1 cellular context compared by ENCODE assay signal in the genomic region with DNA sequence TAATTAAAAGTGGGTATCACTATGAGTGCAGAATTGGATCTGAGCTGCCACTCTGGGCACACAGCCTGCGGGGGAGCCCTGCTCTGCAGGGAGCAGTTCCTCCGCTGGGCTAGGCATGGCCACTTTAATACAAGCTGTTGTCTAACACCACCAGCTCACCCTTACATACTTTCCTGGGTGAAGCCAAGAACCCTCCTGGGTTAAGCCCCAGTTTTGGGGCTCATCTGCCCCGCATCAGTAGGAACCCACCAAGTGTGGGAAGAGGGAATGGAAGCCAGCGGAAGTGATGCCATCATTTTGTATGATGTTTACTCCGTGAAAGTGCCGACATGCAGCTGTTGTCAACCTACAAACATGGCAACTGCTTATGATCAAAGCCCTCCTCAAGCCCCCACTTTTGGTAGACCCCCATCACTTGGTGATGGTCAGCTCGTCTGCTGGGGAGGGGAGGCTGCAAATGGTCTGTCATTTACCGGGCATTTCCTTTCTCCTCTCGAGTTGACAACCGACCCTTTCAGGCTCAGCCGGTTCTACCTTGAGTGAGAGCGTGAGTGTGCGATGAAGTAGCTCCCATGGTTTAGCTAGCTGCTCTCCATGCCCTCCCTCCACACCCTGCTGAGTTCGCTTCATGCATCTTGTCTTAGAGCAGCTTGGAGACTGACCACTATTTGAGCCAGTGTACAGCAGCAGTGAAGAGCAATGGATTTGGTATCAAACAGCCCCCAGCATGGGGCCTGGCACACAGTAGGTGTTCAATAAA.
TF ChIP-seq lines count a peak whose summit lies in the region.

No MANE protein-coding gene starts in this region.

TF ChIP-seq in K562, 482 proteins besides CTCF, POLR2A, EP300 and RAD21 (continued from another document):
- TF ChIP-seq, protein P1, sequence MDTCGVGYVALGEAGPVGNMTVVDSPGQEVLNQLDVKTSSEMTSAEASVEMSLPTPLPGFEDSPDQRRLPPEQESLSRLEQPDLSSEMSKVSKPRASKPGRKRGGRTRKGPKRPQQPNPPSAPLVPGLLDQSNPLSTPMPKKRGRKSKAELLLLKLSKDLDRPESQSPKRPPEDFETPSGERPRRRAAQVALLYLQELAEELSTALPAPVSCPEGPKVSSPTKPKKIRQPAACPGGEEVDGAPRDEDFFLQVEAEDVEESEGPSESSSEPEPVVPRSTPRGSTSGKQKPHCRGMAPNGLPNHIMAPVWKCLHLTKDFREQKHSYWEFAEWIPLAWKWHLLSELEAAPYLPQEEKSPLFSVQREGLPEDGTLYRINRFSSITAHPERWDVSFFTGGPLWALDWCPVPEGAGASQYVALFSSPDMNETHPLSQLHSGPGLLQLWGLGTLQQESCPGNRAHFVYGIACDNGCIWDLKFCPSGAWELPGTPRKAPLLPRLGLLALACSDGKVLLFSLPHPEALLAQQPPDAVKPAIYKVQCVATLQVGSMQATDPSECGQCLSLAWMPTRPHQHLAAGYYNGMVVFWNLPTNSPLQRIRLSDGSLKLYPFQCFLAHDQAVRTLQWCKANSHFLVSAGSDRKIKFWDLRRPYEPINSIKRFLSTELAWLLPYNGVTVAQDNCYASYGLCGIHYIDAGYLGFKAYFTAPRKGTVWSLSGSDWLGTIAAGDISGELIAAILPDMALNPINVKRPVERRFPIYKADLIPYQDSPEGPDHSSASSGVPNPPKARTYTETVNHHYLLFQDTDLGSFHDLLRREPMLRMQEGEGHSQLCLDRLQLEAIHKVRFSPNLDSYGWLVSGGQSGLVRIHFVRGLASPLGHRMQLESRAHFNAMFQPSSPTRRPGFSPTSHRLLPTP (IDR thresholded peaks at IDR 0.05; ENCODE audit: borderline replicate concordance, extremely low read depth, insufficient read length): no peak
- TF ChIP-seq TAF1 (IDR thresholded peaks at IDR 0.05; ENCODE audit: control insufficient read depth, extremely low read depth, insufficient read depth, low read length, severe bottlenecking): no peak
